ENCODE assay signal across 1 cellular context in the genomic region with DNA sequence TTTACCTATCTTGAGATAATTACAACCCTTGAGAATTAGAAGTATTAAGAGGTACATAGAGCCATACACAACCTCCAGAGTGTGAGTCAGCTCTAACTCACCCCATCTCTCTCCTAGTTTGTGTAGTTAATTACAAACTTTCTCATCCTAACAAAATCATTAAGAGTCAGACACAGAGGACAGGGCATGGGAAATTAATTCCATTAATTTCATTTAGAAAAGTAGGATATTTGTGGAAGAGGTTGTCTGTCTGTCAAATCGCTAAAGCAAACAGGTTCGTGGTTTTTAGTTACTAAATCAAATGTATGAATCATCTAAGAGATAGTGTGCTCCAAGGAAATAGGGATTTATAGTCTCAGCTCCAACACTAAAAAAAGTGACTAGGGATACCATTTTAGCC.
TF ChIP-seq lines count a peak whose summit lies in the region.

No MANE protein-coding gene starts in this region.

TF ChIP-seq in SK-N-SH, 30 proteins besides CTCF, POLR2A, EP300 and RAD21 (continued from another document):
- TF ChIP-seq, protein P1, sequence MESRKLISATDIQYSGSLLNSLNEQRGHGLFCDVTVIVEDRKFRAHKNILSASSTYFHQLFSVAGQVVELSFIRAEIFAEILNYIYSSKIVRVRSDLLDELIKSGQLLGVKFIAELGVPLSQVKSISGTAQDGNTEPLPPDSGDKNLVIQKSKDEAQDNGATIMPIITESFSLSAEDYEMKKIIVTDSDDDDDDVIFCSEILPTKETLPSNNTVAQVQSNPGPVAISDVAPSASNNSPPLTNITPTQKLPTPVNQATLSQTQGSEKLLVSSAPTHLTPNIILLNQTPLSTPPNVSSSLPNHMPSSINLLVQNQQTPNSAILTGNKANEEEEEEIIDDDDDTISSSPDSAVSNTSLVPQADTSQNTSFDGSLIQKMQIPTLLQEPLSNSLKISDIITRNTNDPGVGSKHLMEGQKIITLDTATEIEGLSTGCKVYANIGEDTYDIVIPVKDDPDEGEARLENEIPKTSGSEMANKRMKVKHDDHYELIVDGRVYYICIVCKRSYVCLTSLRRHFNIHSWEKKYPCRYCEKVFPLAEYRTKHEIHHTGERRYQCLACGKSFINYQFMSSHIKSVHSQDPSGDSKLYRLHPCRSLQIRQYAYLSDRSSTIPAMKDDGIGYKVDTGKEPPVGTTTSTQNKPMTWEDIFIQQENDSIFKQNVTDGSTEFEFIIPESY (IDR thresholded peaks at IDR 0.05; ENCODE audit: borderline replicate concordance, low read depth) = no peak
- TF ChIP-seq, protein P2, sequence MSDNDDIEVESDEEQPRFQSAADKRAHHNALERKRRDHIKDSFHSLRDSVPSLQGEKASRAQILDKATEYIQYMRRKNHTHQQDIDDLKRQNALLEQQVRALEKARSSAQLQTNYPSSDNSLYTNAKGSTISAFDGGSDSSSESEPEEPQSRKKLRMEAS (IDR thresholded peaks at IDR 0.05; ENCODE audit: low read depth) = no peak
- no peak for TF ChIP-seq MXI1 (IDR thresholded peaks at IDR 0.05; ENCODE audit: low read depth, low read length)
- TF ChIP-seq, protein P3, sequence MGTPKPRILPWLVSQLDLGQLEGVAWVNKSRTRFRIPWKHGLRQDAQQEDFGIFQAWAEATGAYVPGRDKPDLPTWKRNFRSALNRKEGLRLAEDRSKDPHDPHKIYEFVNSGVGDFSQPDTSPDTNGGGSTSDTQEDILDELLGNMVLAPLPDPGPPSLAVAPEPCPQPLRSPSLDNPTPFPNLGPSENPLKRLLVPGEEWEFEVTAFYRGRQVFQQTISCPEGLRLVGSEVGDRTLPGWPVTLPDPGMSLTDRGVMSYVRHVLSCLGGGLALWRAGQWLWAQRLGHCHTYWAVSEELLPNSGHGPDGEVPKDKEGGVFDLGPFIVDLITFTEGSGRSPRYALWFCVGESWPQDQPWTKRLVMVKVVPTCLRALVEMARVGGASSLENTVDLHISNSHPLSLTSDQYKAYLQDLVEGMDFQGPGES (IDR thresholded peaks at IDR 0.05; ENCODE audit: low read depth, low read length) = no peak
- TF ChIP-seq SIN3A (IDR thresholded peaks at IDR 0.05; ENCODE audit: borderline replicate concordance, low read depth, low read length) = no peak
- TF ChIP-seq, protein P4, sequence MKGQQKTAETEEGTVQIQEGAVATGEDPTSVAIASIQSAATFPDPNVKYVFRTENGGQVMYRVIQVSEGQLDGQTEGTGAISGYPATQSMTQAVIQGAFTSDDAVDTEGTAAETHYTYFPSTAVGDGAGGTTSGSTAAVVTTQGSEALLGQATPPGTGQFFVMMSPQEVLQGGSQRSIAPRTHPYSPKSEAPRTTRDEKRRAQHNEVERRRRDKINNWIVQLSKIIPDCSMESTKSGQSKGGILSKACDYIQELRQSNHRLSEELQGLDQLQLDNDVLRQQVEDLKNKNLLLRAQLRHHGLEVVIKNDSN (IDR thresholded peaks at IDR 0.05; ENCODE audit: borderline replicate concordance, low read depth) = no peak
